In genomic region chr10:82576093-82576492, GRCh38 we compare ENCODE assay signal across 1 cellular context.
TF ChIP-seq lines count a peak whose summit lies in the region.

No MANE protein-coding gene starts in this region.

TF ChIP-seq in GM23338, 12 proteins besides CTCF, POLR2A, EP300 and RAD21 (continued from another document):
- no peak for TF ChIP-seq ETS1 (IDR thresholded peaks at IDR 0.05)
- TF ChIP-seq REST (IDR thresholded peaks at IDR 0.05; ENCODE audit: unreplicated experiment): no peak
- no peak for TF ChIP-seq CREB1 (CRISPR knock-in tag; IDR thresholded peaks at IDR 0.05; ENCODE audit: low read depth)
- TF ChIP-seq POLR2AphosphoS5 (IDR thresholded peaks at IDR 0.05; ENCODE audit: low read depth): no peak
- TF ChIP-seq ZNF114 (CRISPR knock-in tag; IDR thresholded peaks at IDR 0.05): no peak
- no peak for TF ChIP-seq STAT1 (IDR thresholded peaks at IDR 0.05; ENCODE audit: unreplicated experiment)
- TF ChIP-seq EZH2 (IDR thresholded peaks at IDR 0.05; ENCODE audit: low read depth, unreplicated experiment): no peak
- no peak for TF ChIP-seq NANOG (IDR thresholded peaks at IDR 0.05; ENCODE audit: borderline replicate concordance)
TF ChIP-seq in GM23338: peak in this region for 0.
